ENCODE assay signal across 2 cellular contexts in the genomic region with DNA sequence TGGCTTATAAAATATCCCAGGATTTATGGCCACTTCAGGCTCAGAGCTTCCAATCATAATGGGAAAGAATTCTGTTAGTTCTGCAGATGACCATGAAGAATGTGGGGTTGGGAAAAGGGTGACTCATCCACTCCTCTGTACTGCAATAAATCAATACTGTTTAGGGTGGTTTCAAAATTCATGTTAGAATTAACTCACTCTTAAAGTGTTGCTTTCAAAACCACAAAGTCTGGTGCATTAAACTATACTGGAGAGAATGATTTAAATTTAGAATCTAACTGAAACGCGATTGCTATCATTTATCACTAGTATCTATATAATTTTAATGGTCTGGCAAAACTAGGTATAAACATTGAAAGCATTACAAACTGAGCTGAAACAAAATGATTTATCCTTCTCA.
A peak's percentile ranks its signal among the peaks of the same experiment; 100 is the strongest.
TF ChIP-seq lines count a peak whose summit lies in the region.

No MANE protein-coding gene starts in this region.

TF ChIP-seq in IMR-90, 13 proteins besides CTCF, POLR2A, EP300 and RAD21 (continued from another document):
- TF ChIP-seq, protein P1, sequence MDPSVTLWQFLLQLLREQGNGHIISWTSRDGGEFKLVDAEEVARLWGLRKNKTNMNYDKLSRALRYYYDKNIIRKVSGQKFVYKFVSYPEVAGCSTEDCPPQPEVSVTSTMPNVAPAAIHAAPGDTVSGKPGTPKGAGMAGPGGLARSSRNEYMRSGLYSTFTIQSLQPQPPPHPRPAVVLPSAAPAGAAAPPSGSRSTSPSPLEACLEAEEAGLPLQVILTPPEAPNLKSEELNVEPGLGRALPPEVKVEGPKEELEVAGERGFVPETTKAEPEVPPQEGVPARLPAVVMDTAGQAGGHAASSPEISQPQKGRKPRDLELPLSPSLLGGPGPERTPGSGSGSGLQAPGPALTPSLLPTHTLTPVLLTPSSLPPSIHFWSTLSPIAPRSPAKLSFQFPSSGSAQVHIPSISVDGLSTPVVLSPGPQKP (IDR thresholded peaks at IDR 0.05; ENCODE audit: borderline replicate concordance, low read depth, low read length) = no peak
- TF ChIP-seq CHD1 (IDR thresholded peaks at IDR 0.05; ENCODE audit: low read depth, low read length) (no peak), MAZ (IDR thresholded peaks at IDR 0.05; ENCODE audit: borderline replicate concordance, low read depth, low read length) (no peak), BHLHE40 (IDR thresholded peaks at IDR 0.05; ENCODE audit: low read depth, low read length) (0 out of 2 replicates have a peak, but pooled peaks have one; percentile 14), FOS (IDR thresholded peaks at IDR 0.05; ENCODE audit: low read depth, low read length) (peak; percentile 55; the same call in 1 of the 2 replicates), RCOR1 (IDR thresholded peaks at IDR 0.05; ENCODE audit: insufficient replicate concordance, low read length) (no peak), SMC3 (IDR thresholded peaks at IDR 0.05; ENCODE audit: low read depth, low read length) (no peak), MXI1 (IDR thresholded peaks at IDR 0.05; ENCODE audit: borderline replicate concordance, low read depth, low read length) (no peak)

TF ChIP-seq in liver, 16 proteins besides CTCF, POLR2A, EP300 and RAD21 (continued from another document):
- TF ChIP-seq, protein P2, sequence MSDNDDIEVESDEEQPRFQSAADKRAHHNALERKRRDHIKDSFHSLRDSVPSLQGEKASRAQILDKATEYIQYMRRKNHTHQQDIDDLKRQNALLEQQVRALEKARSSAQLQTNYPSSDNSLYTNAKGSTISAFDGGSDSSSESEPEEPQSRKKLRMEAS (IDR thresholded peaks at IDR 0.05) = no peak
- TF ChIP-seq EGR1 (IDR thresholded peaks at IDR 0.05; ENCODE audit: low read depth in 2 of 2) (no peak), TAF1 (conservative IDR thresholded peaks at IDR 0.05) (no peak), FOXA2 (IDR thresholded peaks at IDR 0.05) (no peak), JUND (IDR thresholded peaks at IDR 0.05) (peak; percentile 97 to 99), YY1 (IDR thresholded peaks at IDR 0.05) (peak; percentile 38), NR2F2 (IDR thresholded peaks at IDR 0.05) (no peak)
- TF ChIP-seq, protein P3, sequence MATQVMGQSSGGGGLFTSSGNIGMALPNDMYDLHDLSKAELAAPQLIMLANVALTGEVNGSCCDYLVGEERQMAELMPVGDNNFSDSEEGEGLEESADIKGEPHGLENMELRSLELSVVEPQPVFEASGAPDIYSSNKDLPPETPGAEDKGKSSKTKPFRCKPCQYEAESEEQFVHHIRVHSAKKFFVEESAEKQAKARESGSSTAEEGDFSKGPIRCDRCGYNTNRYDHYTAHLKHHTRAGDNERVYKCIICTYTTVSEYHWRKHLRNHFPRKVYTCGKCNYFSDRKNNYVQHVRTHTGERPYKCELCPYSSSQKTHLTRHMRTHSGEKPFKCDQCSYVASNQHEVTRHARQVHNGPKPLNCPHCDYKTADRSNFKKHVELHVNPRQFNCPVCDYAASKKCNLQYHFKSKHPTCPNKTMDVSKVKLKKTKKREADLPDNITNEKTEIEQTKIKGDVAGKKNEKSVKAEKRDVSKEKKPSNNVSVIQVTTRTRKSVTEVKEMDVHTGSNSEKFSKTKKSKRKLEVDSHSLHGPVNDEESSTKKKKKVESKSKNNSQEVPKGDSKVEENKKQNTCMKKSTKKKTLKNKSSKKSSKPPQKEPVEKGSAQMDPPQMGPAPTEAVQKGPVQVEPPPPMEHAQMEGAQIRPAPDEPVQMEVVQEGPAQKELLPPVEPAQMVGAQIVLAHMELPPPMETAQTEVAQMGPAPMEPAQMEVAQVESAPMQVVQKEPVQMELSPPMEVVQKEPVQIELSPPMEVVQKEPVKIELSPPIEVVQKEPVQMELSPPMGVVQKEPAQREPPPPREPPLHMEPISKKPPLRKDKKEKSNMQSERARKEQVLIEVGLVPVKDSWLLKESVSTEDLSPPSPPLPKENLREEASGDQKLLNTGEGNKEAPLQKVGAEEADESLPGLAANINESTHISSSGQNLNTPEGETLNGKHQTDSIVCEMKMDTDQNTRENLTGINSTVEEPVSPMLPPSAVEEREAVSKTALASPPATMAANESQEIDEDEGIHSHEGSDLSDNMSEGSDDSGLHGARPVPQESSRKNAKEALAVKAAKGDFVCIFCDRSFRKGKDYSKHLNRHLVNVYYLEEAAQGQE (IDR thresholded peaks at IDR 0.05) = no peak
